In genomic region chr6:12348530-12349511, GRCh38 we compare ENCODE assay signal across 1 cellular context.
TF ChIP-seq lines count a peak whose summit lies in the region.

No MANE protein-coding gene starts in this region.

TF ChIP-seq in HepG2, 621 proteins besides CTCF, POLR2A, EP300 and RAD21 (continued from another document and continues in another):
- TF ChIP-seq, protein P1, sequence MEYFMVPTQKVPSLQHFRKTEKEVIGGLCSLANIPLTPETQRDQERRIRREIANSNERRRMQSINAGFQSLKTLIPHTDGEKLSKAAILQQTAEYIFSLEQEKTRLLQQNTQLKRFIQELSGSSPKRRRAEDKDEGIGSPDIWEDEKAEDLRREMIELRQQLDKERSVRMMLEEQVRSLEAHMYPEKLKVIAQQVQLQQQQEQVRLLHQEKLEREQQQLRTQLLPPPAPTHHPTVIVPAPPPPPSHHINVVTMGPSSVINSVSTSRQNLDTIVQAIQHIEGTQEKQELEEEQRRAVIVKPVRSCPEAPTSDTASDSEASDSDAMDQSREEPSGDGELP (IDR thresholded peaks at IDR 0.05; ENCODE audit: borderline replicate concordance, low read depth), result peak; percentile 34; the same call in 1 of the 2 replicates
- no peak for TF ChIP-seq ZC3H4 (CRISPR knock-in tag; IDR thresholded peaks at IDR 0.05; ENCODE audit: borderline replicate concordance)
- TF ChIP-seq MIXL1 (CRISPR knock-in tag; IDR thresholded peaks at IDR 0.05), result peak; percentile 84
- no peak for TF ChIP-seq CHD4 (IDR thresholded peaks at IDR 0.05; ENCODE audit: borderline replicate concordance, low read length)
- TF ChIP-seq ZNF724P (CRISPR knock-in tag; IDR thresholded peaks at IDR 0.05; ENCODE audit: borderline replicate concordance), result no peak
- peak; percentile 64; the same call in 1 of the 2 replicates for TF ChIP-seq PRDM10 (CRISPR knock-in tag; IDR thresholded peaks at IDR 0.05; ENCODE audit: low read depth)
- TF ChIP-seq, protein P2, sequence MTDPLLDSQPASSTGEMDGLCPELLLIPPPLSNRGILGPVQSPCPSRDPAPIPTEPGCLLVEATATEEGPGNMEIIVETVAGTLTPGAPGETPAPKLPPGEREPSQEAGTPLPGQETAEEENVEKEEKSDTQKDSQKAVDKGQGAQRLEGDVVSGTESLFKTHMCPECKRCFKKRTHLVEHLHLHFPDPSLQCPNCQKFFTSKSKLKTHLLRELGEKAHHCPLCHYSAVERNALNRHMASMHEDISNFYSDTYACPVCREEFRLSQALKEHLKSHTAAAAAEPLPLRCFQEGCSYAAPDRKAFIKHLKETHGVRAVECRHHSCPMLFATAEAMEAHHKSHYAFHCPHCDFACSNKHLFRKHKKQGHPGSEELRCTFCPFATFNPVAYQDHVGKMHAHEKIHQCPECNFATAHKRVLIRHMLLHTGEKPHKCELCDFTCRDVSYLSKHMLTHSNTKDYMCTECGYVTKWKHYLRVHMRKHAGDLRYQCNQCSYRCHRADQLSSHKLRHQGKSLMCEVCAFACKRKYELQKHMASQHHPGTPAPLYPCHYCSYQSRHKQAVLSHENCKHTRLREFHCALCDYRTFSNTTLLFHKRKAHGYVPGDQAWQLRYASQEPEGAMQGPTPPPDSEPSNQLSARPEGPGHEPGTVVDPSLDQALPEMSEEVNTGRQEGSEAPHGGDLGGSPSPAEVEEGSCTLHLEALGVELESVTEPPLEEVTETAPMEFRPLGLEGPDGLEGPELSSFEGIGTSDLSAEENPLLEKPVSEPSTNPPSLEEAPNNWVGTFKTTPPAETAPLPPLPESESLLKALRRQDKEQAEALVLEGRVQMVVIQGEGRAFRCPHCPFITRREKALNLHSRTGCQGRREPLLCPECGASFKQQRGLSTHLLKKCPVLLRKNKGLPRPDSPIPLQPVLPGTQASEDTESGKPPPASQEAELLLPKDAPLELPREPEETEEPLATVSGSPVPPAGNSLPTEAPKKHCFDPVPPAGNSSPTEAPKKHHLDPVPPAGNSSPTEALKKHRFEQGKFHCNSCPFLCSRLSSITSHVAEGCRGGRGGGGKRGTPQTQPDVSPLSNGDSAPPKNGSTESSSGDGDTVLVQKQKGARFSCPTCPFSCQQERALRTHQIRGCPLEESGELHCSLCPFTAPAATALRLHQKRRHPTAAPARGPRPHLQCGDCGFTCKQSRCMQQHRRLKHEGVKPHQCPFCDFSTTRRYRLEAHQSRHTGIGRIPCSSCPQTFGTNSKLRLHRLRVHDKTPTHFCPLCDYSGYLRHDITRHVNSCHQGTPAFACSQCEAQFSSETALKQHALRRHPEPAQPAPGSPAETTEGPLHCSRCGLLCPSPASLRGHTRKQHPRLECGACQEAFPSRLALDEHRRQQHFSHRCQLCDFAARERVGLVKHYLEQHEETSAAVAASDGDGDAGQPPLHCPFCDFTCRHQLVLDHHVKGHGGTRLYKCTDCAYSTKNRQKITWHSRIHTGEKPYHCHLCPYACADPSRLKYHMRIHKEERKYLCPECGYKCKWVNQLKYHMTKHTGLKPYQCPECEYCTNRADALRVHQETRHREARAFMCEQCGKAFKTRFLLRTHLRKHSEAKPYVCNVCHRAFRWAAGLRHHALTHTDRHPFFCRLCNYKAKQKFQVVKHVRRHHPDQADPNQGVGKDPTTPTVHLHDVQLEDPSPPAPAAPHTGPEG (CRISPR knock-in tag; IDR thresholded peaks at IDR 0.05), result peak; percentile 98
- TF ChIP-seq ZNF331 (CRISPR knock-in tag; IDR thresholded peaks at IDR 0.05), result 0 out of 2 replicates have a peak, but pooled peaks have one; percentile 54
- no peak for TF ChIP-seq ZMYM2 (CRISPR knock-in tag; IDR thresholded peaks at IDR 0.05)
- TF ChIP-seq, protein P3, sequence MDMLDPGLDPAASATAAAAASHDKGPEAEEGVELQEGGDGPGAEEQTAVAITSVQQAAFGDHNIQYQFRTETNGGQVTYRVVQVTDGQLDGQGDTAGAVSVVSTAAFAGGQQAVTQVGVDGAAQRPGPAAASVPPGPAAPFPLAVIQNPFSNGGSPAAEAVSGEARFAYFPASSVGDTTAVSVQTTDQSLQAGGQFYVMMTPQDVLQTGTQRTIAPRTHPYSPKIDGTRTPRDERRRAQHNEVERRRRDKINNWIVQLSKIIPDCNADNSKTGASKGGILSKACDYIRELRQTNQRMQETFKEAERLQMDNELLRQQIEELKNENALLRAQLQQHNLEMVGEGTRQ (IDR thresholded peaks at IDR 0.05; ENCODE audit: low read depth, low read length), result no peak
- TF ChIP-seq, protein P3 (CRISPR knock-in tag; IDR thresholded peaks at IDR 0.05; ENCODE audit: borderline replicate concordance), result no peak
- TF ChIP-seq MAFK (conservative IDR thresholded peaks at IDR 0.05 in 1 of 2, IDR thresholded peaks at IDR 0.05 in 1 of 2; ENCODE audit: low read length in 2 of 2), result no peak
- peak; percentile 99 for TF ChIP-seq FOSL1 (CRISPR knock-in tag; IDR thresholded peaks at IDR 0.05; ENCODE audit: borderline replicate concordance)
- TF ChIP-seq BCL6 (CRISPR knock-in tag; IDR thresholded peaks at IDR 0.05), result peak; percentile 64
- no peak for TF ChIP-seq ZNF225 (CRISPR knock-in tag; IDR thresholded peaks at IDR 0.05)
- no peak for TF ChIP-seq ZNF615 (CRISPR knock-in tag; IDR thresholded peaks at IDR 0.05; ENCODE audit: borderline replicate concordance)
- TF ChIP-seq, protein P4, sequence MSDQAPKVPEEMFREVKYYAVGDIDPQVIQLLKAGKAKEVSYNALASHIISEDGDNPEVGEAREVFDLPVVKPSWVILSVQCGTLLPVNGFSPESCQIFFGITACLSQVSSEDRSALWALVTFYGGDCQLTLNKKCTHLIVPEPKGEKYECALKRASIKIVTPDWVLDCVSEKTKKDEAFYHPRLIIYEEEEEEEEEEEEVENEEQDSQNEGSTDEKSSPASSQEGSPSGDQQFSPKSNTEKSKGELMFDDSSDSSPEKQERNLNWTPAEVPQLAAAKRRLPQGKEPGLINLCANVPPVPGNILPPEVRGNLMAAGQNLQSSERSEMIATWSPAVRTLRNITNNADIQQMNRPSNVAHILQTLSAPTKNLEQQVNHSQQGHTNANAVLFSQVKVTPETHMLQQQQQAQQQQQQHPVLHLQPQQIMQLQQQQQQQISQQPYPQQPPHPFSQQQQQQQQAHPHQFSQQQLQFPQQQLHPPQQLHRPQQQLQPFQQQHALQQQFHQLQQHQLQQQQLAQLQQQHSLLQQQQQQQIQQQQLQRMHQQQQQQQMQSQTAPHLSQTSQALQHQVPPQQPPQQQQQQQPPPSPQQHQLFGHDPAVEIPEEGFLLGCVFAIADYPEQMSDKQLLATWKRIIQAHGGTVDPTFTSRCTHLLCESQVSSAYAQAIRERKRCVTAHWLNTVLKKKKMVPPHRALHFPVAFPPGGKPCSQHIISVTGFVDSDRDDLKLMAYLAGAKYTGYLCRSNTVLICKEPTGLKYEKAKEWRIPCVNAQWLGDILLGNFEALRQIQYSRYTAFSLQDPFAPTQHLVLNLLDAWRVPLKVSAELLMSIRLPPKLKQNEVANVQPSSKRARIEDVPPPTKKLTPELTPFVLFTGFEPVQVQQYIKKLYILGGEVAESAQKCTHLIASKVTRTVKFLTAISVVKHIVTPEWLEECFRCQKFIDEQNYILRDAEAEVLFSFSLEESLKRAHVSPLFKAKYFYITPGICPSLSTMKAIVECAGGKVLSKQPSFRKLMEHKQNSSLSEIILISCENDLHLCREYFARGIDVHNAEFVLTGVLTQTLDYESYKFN (CRISPR knock-in tag; conservative IDR thresholded peaks at IDR 0.05), result peak; percentile 86
- TF ChIP-seq ZBTB39 (CRISPR knock-in tag; IDR thresholded peaks at IDR 0.05), result no peak
- no peak for TF ChIP-seq PBX2 (CRISPR knock-in tag; IDR thresholded peaks at IDR 0.05)
- TF ChIP-seq GTF2F1 (IDR thresholded peaks at IDR 0.05; ENCODE audit: low read length), result no peak
- TF ChIP-seq KLF6 (CRISPR knock-in tag; IDR thresholded peaks at IDR 0.05), result no peak
- TF ChIP-seq HMG20A (CRISPR knock-in tag; IDR thresholded peaks at IDR 0.05; ENCODE audit: borderline replicate concordance), result peak; percentile 91
- peak; percentile 99 for TF ChIP-seq FOSL2 (CRISPR knock-in tag; IDR thresholded peaks at IDR 0.05)
- TF ChIP-seq IKZF4 (CRISPR knock-in tag; IDR thresholded peaks at IDR 0.05; ENCODE audit: borderline replicate concordance, low read depth, not compliant biosample characterization), result no peak
- TF ChIP-seq MXI1 (IDR thresholded peaks at IDR 0.05; ENCODE audit: borderline replicate concordance, low read depth, low read length), result no peak
- no peak for TF ChIP-seq HOXA5 (CRISPR knock-in tag; IDR thresholded peaks at IDR 0.05)
- peak; percentile 81 for TF ChIP-seq ZBTB43 (CRISPR knock-in tag; conservative IDR thresholded peaks at IDR 0.05)
- no peak for TF ChIP-seq RELA (CRISPR knock-in tag; IDR thresholded peaks at IDR 0.05)
- no peak for TF ChIP-seq ZNF891 (CRISPR knock-in tag; IDR thresholded peaks at IDR 0.05)
- TF ChIP-seq KLF11 (CRISPR knock-in tag; IDR thresholded peaks at IDR 0.05), result no peak
- no peak for TF ChIP-seq ESRRA (CRISPR knock-in tag; IDR thresholded peaks at IDR 0.05; ENCODE audit: low read depth)
- TF ChIP-seq, protein P5, sequence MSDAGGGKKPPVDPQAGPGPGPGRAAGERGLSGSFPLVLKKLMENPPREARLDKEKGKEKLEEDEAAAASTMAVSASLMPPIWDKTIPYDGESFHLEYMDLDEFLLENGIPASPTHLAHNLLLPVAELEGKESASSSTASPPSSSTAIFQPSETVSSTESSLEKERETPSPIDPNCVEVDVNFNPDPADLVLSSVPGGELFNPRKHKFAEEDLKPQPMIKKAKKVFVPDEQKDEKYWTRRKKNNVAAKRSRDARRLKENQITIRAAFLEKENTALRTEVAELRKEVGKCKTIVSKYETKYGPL (CRISPR knock-in tag; IDR thresholded peaks at IDR 0.05), result no peak
- no peak for TF ChIP-seq HOXD1 (CRISPR knock-in tag; IDR thresholded peaks at IDR 0.05)
- TF ChIP-seq THAP8 (CRISPR knock-in tag; IDR thresholded peaks at IDR 0.05; ENCODE audit: borderline replicate concordance), result no peak
- no peak for TF ChIP-seq SOX6 (IDR thresholded peaks at IDR 0.05)
- peak; percentile 80 for TF ChIP-seq SOX6 (CRISPR knock-in tag; IDR thresholded peaks at IDR 0.05)
- no peak for TF ChIP-seq ISX (CRISPR knock-in tag; conservative IDR thresholded peaks at IDR 0.05)
- TF ChIP-seq IKZF1 (IDR thresholded peaks at IDR 0.05), result no peak
- TF ChIP-seq ZNF430 (CRISPR knock-in tag; IDR thresholded peaks at IDR 0.05), result no peak
